8 cellular contexts compared by ENCODE assay signal in genomic region chr3:98733055-98733777, GRCh38. TPM values are rescaled to one million over a fixed set of nuclear protein-coding genes. Genes with fewer than 3 reads are reported as not detected.
DNase-seq lines count a peak whose midpoint lies in the region; ATAC-seq lines count a peak whose summit lies in the region.

No MANE protein-coding gene starts in this region.

- DNase-seq in activated CD8-positive, alpha-beta memory T cell treated with anti-CD3 and anti-CD28 coated beads for 24 hours, result peak; percentile 58
- DNase-seq in activated CD8-positive, alpha-beta memory T cell treated with anti-CD3 and anti-CD28 coated beads, Interleukin-2, amount 50 U/mL, for 4 hours, result no peak
- peak in 1 of 2 experiments; percentile 10 for DNase-seq in SJSA1 (ENCODE audit: low read depth in 1 of 2, low spot score in 2 of 2)
- peak; percentile 43 to 45 for DNase-seq in lung microvascular endothelial cell (ENCODE audit: low read depth in 2 of 2)

- ATAC-seq in HG02852 (IDR thresholded peaks at IDR 0.05; ENCODE audit: unreplicated experiment) (peak; percentile 21), GM19467 (IDR thresholded peaks at IDR 0.05; ENCODE audit: unreplicated experiment) (no peak)

- peak overlapping the region; percentile 86 for H3K9ac ChIP-seq in endocrine pancreas (ENCODE audit: control insufficient read depth, insufficient read depth, low read length)

- H3K9me3 ChIP-seq in SJSA1 (replicated peaks), result no peaks in the 10 kb centered on the region
- no peaks in the 10 kb centered on the region for H3K9me3 ChIP-seq in endocrine pancreas (ENCODE audit: control insufficient read depth, low read length)

- H3K4me1 ChIP-seq in SJSA1 (replicated peaks) (peaks cover 16% of the 10 kb centered on the region), endocrine pancreas (ENCODE audit: control insufficient read depth, insufficient read depth, low read length) (no peaks in the 10 kb centered on the region)

- peak overlapping the region; percentile 39 for H3K4me3 ChIP-seq in SJSA1
- peak overlapping the region; percentile 85 for H3K4me3 ChIP-seq in endocrine pancreas (ENCODE audit: control insufficient read depth, insufficient read depth, low read length)

- no peaks in the 10 kb centered on the region for H3K36me3 ChIP-seq in SJSA1
- H3K36me3 ChIP-seq in endocrine pancreas (ENCODE audit: control insufficient read depth, insufficient read depth, low read length), result no peaks in the 10 kb centered on the region

- peaks cover 58% of the 10 kb centered on the region for H3K27me3 ChIP-seq in SJSA1 (replicated peaks)
- no peaks in the 10 kb centered on the region for H3K27me3 ChIP-seq in endocrine pancreas (ENCODE audit: control insufficient read depth, insufficient read depth, low read length)

- H3K27ac ChIP-seq in SJSA1 (no peak overlapping the region), temporal lobe (ENCODE audit: low read depth, low read length) (peak overlapping the region; percentile 44)

RNA-seq across cellular contexts. Expression of gene ST3GAL6, which starts 29.9 kb away (rescaled TPM):
- total RNA-seq in SJSA1 (2014; rRNA removed; shearing (Covaris generic)), result not detected in 2 replicates
- total RNA-seq in lung microvascular endothelial cell (24.8 and 30.8 TPM in 2 replicates), temporal lobe (13.0 TPM)

Comparison
In these comparisons a context has a peak if more than half of its experiments do, and no peak if none do; other contexts are left out.
1. RNA of gene ST3GAL6, which starts 29.9 kb away (total RNA-seq): 24.8 to 30.8 TPM in lung microvascular endothelial cell and 13.0 TPM in temporal lobe (single experiment); not detected in SJSA1; every median in the first group is over 10 times any median in the second.